In genomic region chr10:67141300-67141699, GRCh38 we compare ENCODE assay signal across 29 cellular contexts.
"Had no signal": no experiment of that assay in that cellular context is flagged by ENCODE, and none has a peak within 500 bp of the region (broad histone marks: within the 10 kb centered on the region; RNA-seq: fewer than 3 reads in every experiment).

No MANE protein-coding gene starts in this region.

- H3K27me3 ChIP-seq: colonic mucosa, esophagus muscularis mucosa, foreskin keratinocyte, gastroesophageal sphincter, heart left ventricle, left lung, neutrophil, pancreas, right lobe of liver, suprapubic skin, transverse colon, upper lobe of right lung, uterus had no signal

- H3K27ac Mint-ChIP-seq: dendritic cell treated with granulocyte-macrophage colony-stimulating factor and Interleukin-4, amounts not matched to agents 40 ng/mL and 50 ng/mL, for 4 days; mesothelial cell of epicardium; naive B cell; natural killer cell treated with Interleukin-12 subunit alpha and Interleukin-12 subunit beta and Interleukin-15 and Interleukin-18, amount 100 ng/mL, for 72 hours; stimulated activated naive CD8-positive, alpha-beta T cell treated with anti-CD3 and anti-CD28 coated beads, Interleukin-15, amount 100 ng/mL, for 72 hours had no signal

- H3K27ac ChIP-seq: colonic mucosa, esophagus muscularis mucosa, foreskin keratinocyte, gastroesophageal sphincter, left lung, neutrophil, pancreas, right lobe of liver, suprapubic skin, transverse colon, upper lobe of right lung, uterus had no signal

- H3K4me3 ChIP-seq: colonic mucosa, esophagus muscularis mucosa, gastroesophageal sphincter, heart left ventricle, left lung, mucosa of descending colon, pancreas, right lobe of liver, smooth muscle cell, suprapubic skin, transverse colon, upper lobe of right lung, uterus had no signal

- H3K4me1 ChIP-seq: colonic mucosa, esophagus muscularis mucosa, foreskin keratinocyte, gastroesophageal sphincter, left lung, pancreas, right lobe of liver, suprapubic skin, transverse colon, upper lobe of right lung, uterus had no signal

- H3K36me3 ChIP-seq: colonic mucosa, esophagus muscularis mucosa, gastroesophageal sphincter, heart left ventricle, left lung, neutrophil, pancreas, right lobe of liver, suprapubic skin, transverse colon, upper lobe of right lung, uterus had no signal

- H3K4me3 Mint-ChIP-seq: dendritic cell treated with granulocyte-macrophage colony-stimulating factor and Interleukin-4, amounts not matched to agents 40 ng/mL and 50 ng/mL, for 4 days; mesothelial cell of epicardium; naive B cell; natural killer cell treated with Interleukin-12 subunit alpha and Interleukin-12 subunit beta and Interleukin-15 and Interleukin-18, amount 100 ng/mL, for 72 hours; stimulated activated naive CD8-positive, alpha-beta T cell treated with anti-CD3 and anti-CD28 coated beads, Interleukin-15, amount 100 ng/mL, for 72 hours had no signal

- ATAC-seq: foreskin keratinocyte; gastroesophageal sphincter; left cardiac atrium; left lung; mucosa of descending colon; natural killer cell treated with Interleukin-12 subunit alpha and Interleukin-12 subunit beta and Interleukin-15 and Interleukin-18, amount 100 ng/mL, for 72 hours; pancreas; right lobe of liver; stimulated activated naive CD8-positive, alpha-beta T cell treated with anti-CD3 and anti-CD28 coated beads, Interleukin-15, amount 100 ng/mL, for 72 hours; upper lobe of right lung had no signal

- H3K9me3 Mint-ChIP-seq: dendritic cell treated with granulocyte-macrophage colony-stimulating factor and Interleukin-4, amounts not matched to agents 40 ng/mL and 50 ng/mL, for 4 days had no signal

- H3K4me1 Mint-ChIP-seq: naive B cell; stimulated activated naive CD8-positive, alpha-beta T cell treated with anti-CD3 and anti-CD28 coated beads, Interleukin-15, amount 100 ng/mL, for 72 hours had no signal

- H3K36me3 Mint-ChIP-seq: mesothelial cell of epicardium; naive B cell; natural killer cell treated with Interleukin-12 subunit alpha and Interleukin-12 subunit beta and Interleukin-15 and Interleukin-18, amount 100 ng/mL, for 72 hours had no signal

- DNase-seq: colonic mucosa; effector CD8-positive, alpha-beta T cell; foreskin keratinocyte; heart left ventricle; hippocampal formation; left cardiac atrium; left lung; mesenchymal stem cell; mucosa of descending colon; naive B cell; pancreas; right lobe of liver; stimulated activated CD4-positive, alpha-beta T cell treated with anti-CD3 and anti-CD28 coated beads, Interleukin-12 subunit alpha, Interleukin-12 subunit beta, amount 100 ng/mL, for 4 hours; stimulated activated CD4-positive, alpha-beta T cell treated with anti-CD3 and anti-CD28 coated beads, Interleukin-1b, Interleukin-23, amount 100 ng/mL, for 48 hours; stimulated activated CD4-positive, alpha-beta T cell treated with anti-CD3 and anti-CD28 coated beads, Interleukin-4, amount 100 ng/mL, for 1 hour; stimulated activated CD8-positive, alpha-beta memory T cell treated with anti-CD3 and anti-CD28 coated beads, Interleukin-4, amount 100 ng/mL, for 48 hours; stimulated activated naive CD4-positive, alpha-beta T cell; stimulated activated naive CD8-positive, alpha-beta T cell treated with anti-CD3 and anti-CD28 coated beads, Interleukin-15, amount 100 ng/mL, for 72 hours; transverse colon; upper lobe of right lung; uterus had no signal

- H3K27me3 Mint-ChIP-seq: dendritic cell treated with granulocyte-macrophage colony-stimulating factor and Interleukin-4, amounts not matched to agents 40 ng/mL and 50 ng/mL, for 4 days; naive B cell; natural killer cell treated with Interleukin-12 subunit alpha and Interleukin-12 subunit beta and Interleukin-15 and Interleukin-18, amount 100 ng/mL, for 72 hours; stimulated activated naive CD8-positive, alpha-beta T cell treated with anti-CD3 and anti-CD28 coated beads, Interleukin-15, amount 100 ng/mL, for 72 hours had no signal

- H3K4me2 ChIP-seq: smooth muscle cell had no signal

- H3K9me3 ChIP-seq: colonic mucosa, esophagus muscularis mucosa, gastroesophageal sphincter, heart left ventricle, left lung, mucosa of descending colon, neutrophil, pancreas, right lobe of liver, suprapubic skin, transverse colon, upper lobe of right lung, uterus had no signal
